ENCODE assay signal across 8 cellular contexts in genomic region chr18:55588001-55588875, GRCh38. TPM values are rescaled to one million over a fixed set of nuclear protein-coding genes. Genes with fewer than 3 reads are reported as not detected.
DNase-seq lines count a peak whose midpoint lies in the region; ATAC-seq, FAIRE-seq and TF ChIP-seq lines count a peak whose summit lies in the region.

Gene TCF4 (minus strand): TSS chr18:55588192. CDS start chr18:55587116, 1,076 bp downstream.

- no peaks in the 10 kb centered on the region for H3K4me1 Mint-ChIP-seq in Calu3 (ENCODE audit: low read depth, unreplicated experiment)

- BruUV-seq in Calu3 (replicated peaks; lab: Mats Ljungman, UMichigan), result no TSS peak

- WGBS in ovary, 3 donors, result 0 to 1% (median 0%) methylated on average over 34 to 67 of the region's 67 CpGs

- H3K36me3 Mint-ChIP-seq in Calu3 (ENCODE audit: insufficient read depth, unreplicated experiment), result peaks cover 5% of the 10 kb centered on the region

- TF ChIP-seq POLR2A in ovary (IDR thresholded peaks at IDR 0.05), result no peak

- no peaks in the 10 kb centered on the region for H3K9me3 Mint-ChIP-seq in Calu3 (ENCODE audit: low read depth, unreplicated experiment)

- intact Hi-C loops in Calu3 (cut with micrococcal nuclease; ENCODE audit: unreplicated experiment) (no loop called here), left ventricle myocardium superior (cut with micrococcal nuclease) (loop anchor here (5.0 to 10.0 kb wide), 2 partner anchors 166 to 263 kb away; no protein-coding TSS in a partner anchor), ovary (cut with DNase I) (loop anchor here (2.0 to 10.0 kb wide), 5 partner anchors 163 to 343 kb away; no protein-coding TSS in a partner anchor)

- no peak for TF ChIP-seq EP300 in ovary (IDR thresholded peaks at IDR 0.05)

- FAIRE-seq in HTR-8/SVneo (lab: Jason Lieb, UNC), result no peak

- peaks cover 9% of the 10 kb centered on the region for H3K27me3 Mint-ChIP-seq in Calu3 (ENCODE audit: unreplicated experiment)

- H3K4me3 ChIP-seq in ovary, result peak within 1 kb of the TSS; percentile 42

- no peak for DNase-seq in Calu3
- DNase-seq in HTR-8/SVneo (ENCODE audit: insufficient read length, low spot score), result peak; percentile 17
- DNase-seq in OCI-M1 (lab: John Stamatoyannopoulos, UW), result peak; percentile 86
- DNase-seq in astrocyte of the hippocampus (ENCODE audit: low read depth, low spot score), result peak; percentile 85
- DNase-seq in left ventricle myocardium superior, result peak; percentile 79
- DNase-seq in ovary, result peak; percentile 54 to 74 (median 62)
- no peak for DNase-seq in COLO829 (ENCODE audit: low spot score)

- no peaks in the 10 kb centered on the region for H3K4me1 ChIP-seq in ovary (ENCODE audit: insufficient read depth)

- H3K36me3 ChIP-seq in ovary, result no peaks in the 10 kb centered on the region

- ATAC-seq in left ventricle myocardium superior (peak; percentile 28), GM21529 (IDR thresholded peaks at IDR 0.05; ENCODE audit: unreplicated experiment) (no peak)

- CTCF ChIA-PET in Calu3 (lab: Charles Lee), result interaction anchor here (0.6 kb wide), 1 partner anchor 58 kb away, joined by 6 read pairs; no protein-coding TSS in a partner anchor

- peak within 1 kb of the TSS; percentile 76 to 79 for H3K27ac ChIP-seq in ovary

- peak within 1 kb of the TSS; percentile 34 for H3K4me3 Mint-ChIP-seq in Calu3 (ENCODE audit: low read depth, unreplicated experiment)

- no peak for TF ChIP-seq CTCF in Calu3 (IDR thresholded peaks at IDR 0.05; ENCODE audit: unreplicated experiment)
- TF ChIP-seq CTCF in ovary (IDR thresholded peaks at IDR 0.05), result no peak

- no peak within 1 kb of the TSS for H3K27ac Mint-ChIP-seq in Calu3 (ENCODE audit: unreplicated experiment)

- H3K9me3 ChIP-seq in ovary, result no peaks in the 10 kb centered on the region

- H3K27me3 ChIP-seq in ovary, result no peaks in the 10 kb centered on the region

RNA-seq across cellular contexts. Expression of gene TCF4, which starts in this region (rescaled TPM):
- total RNA-seq in Calu3 (2022), result 0.21 and 0.37 TPM in 2 replicates
- 62.8 TPM for total RNA-seq in left ventricle myocardium superior
- total RNA-seq in ovary, result 100 to 1,000 TPM in 5 of 7 donors, 10 to 100 TPM in 2; 88.3 to 131 (median 119) TPM
- polyA plus RNA-seq in ovary, result 10 to 100 TPM; 36.5 to 69.1 TPM

Comparison
In these comparisons a context has a peak if more than half of its experiments do, and no peak if none do; other contexts are left out.
1. RNA of gene TCF4 (total RNA-seq): 88.3 to 131 TPM in ovary and 62.8 TPM in left ventricle myocardium superior (single experiment); 0.21 to 0.37 TPM in Calu3; every median in the first group is over 10 times any median in the second.
2. DNase-seq: peak in HTR-8/SVneo (single experiment), OCI-M1 (single experiment), astrocyte of the hippocampus (single experiment), left ventricle myocardium superior (single experiment) and ovary (5 of 5); none in Calu3 (single experiment) and COLO829 (single experiment).